Comparison of ENCODE assay signal across 8 cellular contexts in genomic region chr4:25313194-25313895, GRCh38. TPM values are rescaled to one million over a fixed set of nuclear protein-coding genes. Genes with fewer than 3 reads are reported as not detected.
DNase-seq lines count a peak whose midpoint lies in the region; ATAC-seq lines count a peak whose summit lies in the region.

No MANE protein-coding gene starts in this region.

- H3K4me2 ChIP-seq in trophoblast cell (ENCODE audit: low read length): peak overlapping the region; percentile 79

- no peaks in the 10 kb centered on the region for H3K27me3 ChIP-seq in esophagus (ENCODE audit: control insufficient read depth in 1 of 2, insufficient read depth in 2 of 2, low read length in 2 of 2)
- H3K27me3 ChIP-seq in trophoblast cell (ENCODE audit: insufficient read depth, low read length): no peaks in the 10 kb centered on the region

- no peaks in the 10 kb centered on the region for H3K36me3 ChIP-seq in esophagus (ENCODE audit: control insufficient read depth in 2 of 2, insufficient read depth in 2 of 2, low read length in 1 of 2)
- peaks cover 3% of the 10 kb centered on the region in 2 experiments for H3K36me3 ChIP-seq in trophoblast cell (ENCODE audit: control insufficient read depth in 1 of 2, insufficient read depth in 2 of 2, low read length in 2 of 2)

- H3K4me1 ChIP-seq in esophagus (ENCODE audit: control insufficient read depth in 2 of 2, insufficient read depth in 2 of 2, low read length in 1 of 2): no peaks in the 10 kb centered on the region
- peaks cover 3 to 5% of the 10 kb centered on the region in 2 experiments for H3K4me1 ChIP-seq in trophoblast cell (ENCODE audit: control insufficient read depth in 1 of 2, insufficient read depth in 2 of 2, low read length in 2 of 2)

- H3K27ac ChIP-seq in esophagus (ENCODE audit: low read depth in 2 of 2, low read length in 1 of 2) (peak overlapping the region in 1 of 2 donors; percentile 76), trophoblast cell (ENCODE audit: low read depth, low read length) (peak overlapping the region; percentile 76)

- H2AK5ac ChIP-seq in trophoblast cell (ENCODE audit: low read length): no peak overlapping the region

- no peak overlapping the region for H3K4ac ChIP-seq in trophoblast cell (ENCODE audit: low read depth, low read length)

- peaks cover 3% of the 10 kb centered on the region for H3K79me1 ChIP-seq in trophoblast cell (ENCODE audit: low read length)

- H3K79me2 ChIP-seq in trophoblast cell (ENCODE audit: control insufficient read depth, insufficient read depth, low read length, poor library complexity): peaks cover 4% of the 10 kb centered on the region

- H2AFZ ChIP-seq in trophoblast cell (ENCODE audit: insufficient read depth, low read length, poor library complexity): peak overlapping the region; percentile 84

- peak overlapping the region; percentile 96 for H3K9ac ChIP-seq in trophoblast cell (ENCODE audit: low read length)

- no peak overlapping the region for H3K14ac ChIP-seq in trophoblast cell (ENCODE audit: low read length)

- H3K23ac ChIP-seq in trophoblast cell (ENCODE audit: low read length): no peak overlapping the region

- H2BK120ac ChIP-seq in trophoblast cell (ENCODE audit: insufficient read depth, low read length, poor library complexity): no peak overlapping the region

- DNase-seq in RKO (ENCODE audit: low spot score) (peak; percentile 33), trophoblast cell (peak; percentile 5 to 43), NCI-H345 treated with DMSO at 0.1 percent for 48 hours (lab: John Stamatoyannopoulos, UW; ENCODE audit: unreplicated experiment) (no peak), AG20443 (ENCODE audit: low spot score) (no peak), NCI-H1436 (lab: John Stamatoyannopoulos, UW) (no peak)

- H2BK5ac ChIP-seq in trophoblast cell (ENCODE audit: low read depth, low read length, poor library complexity): no peak overlapping the region

- ATAC-seq in GM18519 (IDR thresholded peaks at IDR 0.05; ENCODE audit: low FRiP score, unreplicated experiment): no peak

- H3K4me3 ChIP-seq in GM08714 (ENCODE audit: low read length): peak overlapping the region; percentile 94
- H3K4me3 ChIP-seq in esophagus (ENCODE audit: low read depth in 1 of 2, low read length in 2 of 2): peak overlapping the region; percentile 85 to 95
- H3K4me3 ChIP-seq in trophoblast cell (ENCODE audit: low read depth, low read length): peak overlapping the region; percentile 98

- H4K12ac ChIP-seq in trophoblast cell (ENCODE audit: low read depth, low read length): no peak overlapping the region

- WGBS in esophagus, 2 donors: 12 to 26% methylated on average over 23 of the region's 23 CpGs
- no CpG with 5 or more reads among the region's 23 CpGs for WGBS in trophoblast cell (ENCODE audit: extremely low coverage, insufficient coverage, insufficient read length)

- H3K9me3 ChIP-seq in esophagus (ENCODE audit: control insufficient read depth in 2 of 2, insufficient read depth in 1 of 2, low read depth in 1 of 2, low read length in 1 of 2): no peaks in the 10 kb centered on the region
- no peaks in the 10 kb centered on the region for H3K9me3 ChIP-seq in trophoblast cell (ENCODE audit: insufficient read depth, low read depth, low read length)

- peak overlapping the region; percentile 29 for H3K18ac ChIP-seq in trophoblast cell (ENCODE audit: low read length)

- H4K91ac ChIP-seq in trophoblast cell (ENCODE audit: low read depth, low read length): no peak overlapping the region

- peak overlapping the region; percentile 100 for H4K8ac ChIP-seq in trophoblast cell (ENCODE audit: low read depth, low read length)

- H2BK12ac ChIP-seq in trophoblast cell (ENCODE audit: low read length): no peak overlapping the region

RNA-seq across cellular contexts. Expression of gene ZCCHC4, which starts 0.8 kb away (rescaled TPM):
- polyA plus RNA-seq in esophagus: 1 to 10 TPM; 3.5 to 5.9 TPM
- 8.5 and 9.3 TPM in 2 replicates for polyA plus RNA-seq in trophoblast cell (2013)

Comparison
In these comparisons a context has a peak if more than half of its experiments do, and no peak if none do; other contexts are left out.
1. DNase-seq: peak in RKO (single experiment) and trophoblast cell (2 of 2); none in NCI-H345 treated with DMSO at 0.1 percent for 48 hours (single experiment), AG20443 (single experiment) and NCI-H1436 (single experiment).
2. Peak in every context shown above with its lines, with median percentiles within 50 percentile points of each other: H3K4me3 ChIP-seq.